In the genomic region with DNA sequence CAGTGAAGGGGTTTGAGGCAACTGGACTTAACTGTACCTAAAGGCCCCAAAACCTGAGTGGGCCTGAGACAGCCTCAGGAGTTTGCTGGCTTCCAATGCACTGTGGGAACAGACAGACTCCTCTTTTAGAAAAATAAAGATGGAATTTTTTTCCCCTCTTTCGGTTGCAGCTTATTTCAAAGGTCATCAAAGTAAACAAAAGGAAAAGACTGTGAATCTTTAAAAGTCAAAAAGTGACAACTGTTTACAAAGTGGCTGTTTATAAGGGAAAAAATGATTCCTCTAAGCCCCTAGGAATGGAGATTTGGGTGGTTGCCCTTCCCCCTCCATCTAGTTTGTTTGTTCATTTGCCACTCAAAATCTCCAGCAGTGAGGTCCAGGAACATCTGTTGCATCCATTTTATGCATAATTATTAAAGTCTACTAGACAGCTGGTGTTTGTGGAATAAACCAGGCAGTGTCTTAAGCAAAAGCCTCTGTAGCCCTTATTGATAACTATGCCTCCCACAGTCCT, we compare ENCODE assay signal across 20 cellular contexts.
DNase-seq lines count a peak whose midpoint lies in the region; ATAC-seq and TF ChIP-seq lines count a peak whose summit lies in the region.
"Had no signal": no experiment of that assay in that cellular context is flagged by ENCODE, and none has a peak within 500 bp of the region (broad histone marks: within the 10 kb centered on the region; RNA-seq: fewer than 3 reads in every experiment).

No MANE protein-coding gene starts in this region.

- H3K36me3 ChIP-seq in SJCRH30 (no peaks in the 10 kb centered on the region), mucosa of descending colon (ENCODE audit: low read depth) (no peaks in the 10 kb centered on the region), vagina (no peaks in the 10 kb centered on the region)

- H3K4me1 ChIP-seq in SJCRH30 (peaks cover 22% of the 10 kb centered on the region), mucosa of descending colon (ENCODE audit: low read depth) (peaks cover 9% of the 10 kb centered on the region), vagina (peaks cover 44% of the 10 kb centered on the region)

- POLR2A ChIA-PET in RWPE1 (lab: Yijun Ruan, JAX; ENCODE audit: low non-redundant PET), result no interaction called here
- POLR2A ChIA-PET in activated CD8-positive, alpha-beta T cell treated with anti-CD3 and anti-CD28 coated beads for 36 hours (lab: Charles Lee), result interaction anchor here (0.6 kb wide), 1 partner anchor 95 kb away, joined by 3 read pairs; no protein-coding TSS in a partner anchor

- H3K4me3 Mint-ChIP-seq in activated CD8-positive, alpha-beta T cell treated with anti-CD3 and anti-CD28 coated beads for 36 hours, result no peak overlapping the region
- H3K4me3 Mint-ChIP-seq: CD4-positive, alpha-beta memory T cell had no signal

- no peak overlapping the region for H3K27ac Mint-ChIP-seq in activated CD8-positive, alpha-beta T cell treated with anti-CD3 and anti-CD28 coated beads for 36 hours
- H3K27ac Mint-ChIP-seq: CD4-positive, alpha-beta memory T cell had no signal

- no peaks in the 10 kb centered on the region for H3K27me3 ChIP-seq in SJCRH30
- H3K27me3 ChIP-seq in vagina, result no peaks in the 10 kb centered on the region

- TF ChIP-seq CTCF in mucosa of descending colon (IDR thresholded peaks at IDR 0.05) (no peak), vagina (IDR thresholded peaks at IDR 0.05) (no peak), RWPE1 (conservative IDR thresholded peaks at IDR 0.05; ENCODE audit: low read depth) (no peak)
- TF ChIP-seq CTCF in activated CD8-positive, alpha-beta T cell treated with anti-CD3 and anti-CD28 coated beads for 36 hours (IDR thresholded peaks at IDR 0.05), result no peak

- H3K27me3 Mint-ChIP-seq in activated CD8-positive, alpha-beta T cell treated with anti-CD3 and anti-CD28 coated beads for 36 hours, result no peaks in the 10 kb centered on the region
- H3K27me3 Mint-ChIP-seq: CD4-positive, alpha-beta memory T cell had no signal

- no peaks in the 10 kb centered on the region for H3K4me1 Mint-ChIP-seq in activated CD8-positive, alpha-beta T cell treated with anti-CD3 and anti-CD28 coated beads for 36 hours (ENCODE audit: low read depth)

- peaks cover 7% of the 10 kb centered on the region for H3K36me3 Mint-ChIP-seq in activated CD8-positive, alpha-beta T cell treated with anti-CD3 and anti-CD28 coated beads for 36 hours (ENCODE audit: low read depth)

- H3K9me3 ChIP-seq in SJCRH30 (replicated peaks) (no peaks in the 10 kb centered on the region), mucosa of descending colon (no peaks in the 10 kb centered on the region), vagina (no peaks in the 10 kb centered on the region)

- no peak for TF ChIP-seq POLR2A in vagina (IDR thresholded peaks at IDR 0.05)

- H3K4me3 ChIP-seq in SJCRH30 (no peak overlapping the region), mucosa of descending colon (no peak overlapping the region), vagina (no peak overlapping the region)
- H3K4me3 ChIP-seq: K562 had no signal

- CTCF ChIA-PET in RWPE1 (lab: Yijun Ruan, JAX), result no interaction called here
- CTCF ChIA-PET in activated CD8-positive, alpha-beta T cell treated with anti-CD3 and anti-CD28 coated beads for 36 hours (lab: Charles Lee), result no interaction called here

- intact Hi-C loops in left ventricle myocardium superior (cut with micrococcal nuclease), result no loop called here
- intact Hi-C loops in left cardiac atrium (cut with DNase I), result no loop called here
- intact Hi-C loops in mucosa of descending colon (cut with DNase I, micrococcal nuclease), result no loop called here
- intact Hi-C loops in vagina (cut with DNase I), result no loop called here
- intact Hi-C loops in activated CD8-positive, alpha-beta T cell treated with anti-CD3 and anti-CD28 coated beads for 36 hours (cut with micrococcal nuclease), result no loop called here

- H3K27ac ChIP-seq in SJCRH30 (peak overlapping the region; percentile 31), vagina (peak overlapping the region; percentile 50), RWPE1 (no peak overlapping the region)
- H3K27ac ChIP-seq: HL-60 had no signal

- H3K9me3 Mint-ChIP-seq in activated CD8-positive, alpha-beta T cell treated with anti-CD3 and anti-CD28 coated beads for 36 hours, result no peaks in the 10 kb centered on the region

- no peak for DNase-seq in left ventricle myocardium superior
- DNase-seq in left cardiac atrium, result no peak
- DNase-seq in SJCRH30, result peak; percentile 38 to 77
- DNase-seq in mucosa of descending colon, result no peak
- DNase-seq in vagina (ENCODE audit: extremely low spot score in 2 of 2), result no peak
- no peak for DNase-seq in RWPE1 (ENCODE audit: low spot score)
- DNase-seq in hepatic stellate cell (ENCODE audit: low spot score), result no peak
- no peak for DNase-seq in activated CD8-positive, alpha-beta T cell treated with anti-CD3 and anti-CD28 coated beads for 36 hours
- DNase-seq: activated CD4-positive, CD25-positive, alpha-beta regulatory T cell treated with anti-CD3 and anti-CD28 coated beads, Interleukin-2, amount 50 U/mL, for 72 hours; activated naive CD4-positive, alpha-beta T cell; aorta; CD4-positive, alpha-beta memory T cell; mammary epithelial cell; NCI-H187 treated with DMSO at 0.1 percent for 48 hours; nucleus accumbens; right cardiac atrium; stimulated activated CD4-positive, alpha-beta T cell treated with anti-CD3 and anti-CD28 coated beads, Interleukin-2, amount 100 ng/mL, for 24 hours; substantia nigra had no signal

- ATAC-seq in left ventricle myocardium superior (peak; percentile 45), left cardiac atrium (no peak), mucosa of descending colon (peak; percentile 8)
- no peak for ATAC-seq in activated CD8-positive, alpha-beta T cell treated with anti-CD3 and anti-CD28 coated beads for 36 hours
- ATAC-seq: K562, right cardiac atrium had no signal

Comparison
In these comparisons a context has a peak if more than half of its experiments do, and no peak if none do; other contexts are left out.
1. ATAC-seq: peak in left ventricle myocardium superior (single experiment) and mucosa of descending colon (single experiment); none in left cardiac atrium (0 of 2) and activated CD8-positive, alpha-beta T cell treated with anti-CD3 and anti-CD28 coated beads for 36 hours (single experiment).
2. DNase-seq: peak in SJCRH30 (2 of 2); none in left ventricle myocardium superior (single experiment), left cardiac atrium (single experiment), mucosa of descending colon (0 of 3), vagina (0 of 2), RWPE1 (single experiment), hepatic stellate cell (single experiment) and activated CD8-positive, alpha-beta T cell treated with anti-CD3 and anti-CD28 coated beads for 36 hours (single experiment).